ENCODE assay signal across 1 cellular context in genomic region chr21:45294509-45295291, GRCh38.
TF ChIP-seq lines count a peak whose summit lies in the region.

No MANE protein-coding gene starts in this region.

TF ChIP-seq in endothelial cell of umbilical vein, 7 proteins besides CTCF, POLR2A, EP300 and RAD21 (continued from another document):
- TF ChIP-seq GATA2 (IDR thresholded peaks at IDR 0.05; ENCODE audit: insufficient read depth, insufficient read length, low read depth, low read length), result no peak
- TF ChIP-seq MAX (IDR thresholded peaks at IDR 0.05; ENCODE audit: insufficient read depth, insufficient read length), result peak; percentile 48
- TF ChIP-seq FOS (IDR thresholded peaks at IDR 0.05; ENCODE audit: borderline replicate concordance, insufficient read depth, low read length), result peak; percentile 89
- TF ChIP-seq EZH2 (IDR thresholded peaks at IDR 0.05; ENCODE audit: borderline replicate concordance, low read depth, low read length, severe bottlenecking), result no peak
- peak; percentile 89 for TF ChIP-seq POLR2AphosphoS5 (IDR thresholded peaks at IDR 0.05; ENCODE audit: insufficient read depth, low read depth, low read length)
- peak; percentile 64 for TF ChIP-seq MYC (IDR thresholded peaks at IDR 0.05; ENCODE audit: low read depth, low read length)
